Comparison of ENCODE assay signal across 8 cellular contexts in genomic region chr17:55421179-55421934, GRCh38. TPM values are rescaled to one million over a fixed set of nuclear protein-coding genes. Genes with fewer than 3 reads are reported as not detected.
DNase-seq lines count a peak whose midpoint lies in the region; ATAC-seq and TF ChIP-seq lines count a peak whose summit lies in the region.

MMD (minus strand) TSS chr17:55421835; CDS start chr17:55421695, 140 bp downstream.

- intact Hi-C loops in CD14-positive monocyte (cut with micrococcal nuclease) (no loop called here), tibial artery (cut with DNase I; ENCODE audit: low total_unique reads) (loop anchor here (10.0 kb wide), 1 partner anchor 333 kb away; the partner anchor contains the start of gene PCTP)

- H3K4me1 Mint-ChIP-seq in CD14-positive monocyte (peaks cover 38% of the 10 kb centered on the region), mesothelial cell of epicardium (peaks cover 30% of the 10 kb centered on the region)

- H3K4me2 ChIP-seq in SU-DHL-6 (ENCODE audit: low read depth, low read length, poor library complexity, severe bottlenecking), result peak within 1 kb of the TSS; percentile 85

- H4K20me1 ChIP-seq in SU-DHL-6 (ENCODE audit: low read depth, low read length), result no peaks in the 10 kb centered on the region

- peak within 1 kb of the TSS; percentile 89 for H2AFZ ChIP-seq in SU-DHL-6 (ENCODE audit: low read depth, low read length, severe bottlenecking)

- peaks cover 8 to 13% (median 13%) of the 10 kb centered on the region in 3 donors for H3K27me3 Mint-ChIP-seq in CD14-positive monocyte (ENCODE audit: low read depth in 3 of 3)
- peaks cover 1% of the 10 kb centered on the region for H3K27me3 Mint-ChIP-seq in mesothelial cell of epicardium (ENCODE audit: low read depth)

- H3K9me2 ChIP-seq in SU-DHL-6 (replicated peaks; ENCODE audit: insufficient read depth, low read length), result no peaks in the 10 kb centered on the region

- H3K4me3 Mint-ChIP-seq in CD14-positive monocyte (peak within 1 kb of the TSS; percentile 89 to 92), mesothelial cell of epicardium (peak within 1 kb of the TSS; percentile 83)

- H3K9ac ChIP-seq in SU-DHL-6 (ENCODE audit: low read length), result peak within 1 kb of the TSS; percentile 93

- peak within 1 kb of the TSS; percentile 77 to 91 (median 88) for H3K27ac Mint-ChIP-seq in CD14-positive monocyte
- H3K27ac Mint-ChIP-seq in mesothelial cell of epicardium, result peak within 1 kb of the TSS; percentile 80

- ATAC-seq in GM19043 (IDR thresholded peaks at IDR 0.05; ENCODE audit: low read depth, unreplicated experiment) (peak; percentile 12), HG03342 (IDR thresholded peaks at IDR 0.05; ENCODE audit: unreplicated experiment) (peak; percentile 23)

- peaks cover 9% of the 10 kb centered on the region for H3F3A ChIP-seq in SU-DHL-6 (ENCODE audit: insufficient read depth)

- H3K27me3 ChIP-seq in SU-DHL-6 (ENCODE audit: low read length) (no peaks in the 10 kb centered on the region), tibial artery (peaks cover 0 to 12% of the 10 kb centered on the region in 2 donors)
- no peaks in the 10 kb centered on the region for H3K27me3 ChIP-seq in effector memory CD4-positive, alpha-beta T cell (replicated peaks; ENCODE audit: control insufficient read depth, insufficient read depth, low read length, poor library complexity, severe bottlenecking)

- TF ChIP-seq CTCF in CD14-positive monocyte (IDR thresholded peaks at IDR 0.05), result no peak
- TF ChIP-seq CTCF in SU-DHL-6 (IDR thresholded peaks at IDR 0.05; ENCODE audit: insufficient read depth, low read length, poor library complexity, severe bottlenecking), result no peak
- TF ChIP-seq CTCF in mesothelial cell of epicardium (IDR thresholded peaks at IDR 0.05; ENCODE audit: unreplicated experiment), result no peak
- no peak for TF ChIP-seq CTCF in tibial artery (IDR thresholded peaks at IDR 0.05)

- H3K36me3 Mint-ChIP-seq in CD14-positive monocyte (no peaks in the 10 kb centered on the region), mesothelial cell of epicardium (peaks cover 17% of the 10 kb centered on the region)

- H3K9me3 ChIP-seq in SU-DHL-6 (ENCODE audit: insufficient read depth, low read length) (no peaks in the 10 kb centered on the region), tibial artery (no peaks in the 10 kb centered on the region)
- H3K9me3 ChIP-seq in effector memory CD4-positive, alpha-beta T cell (ENCODE audit: control insufficient read depth, low read length), result no peaks in the 10 kb centered on the region

- no peaks in the 10 kb centered on the region for H3K9me3 Mint-ChIP-seq in CD14-positive monocyte
- H3K9me3 Mint-ChIP-seq in mesothelial cell of epicardium, result peaks cover 15% of the 10 kb centered on the region

- DNase-seq in CD14-positive monocyte (ENCODE audit: low spot score), result no peak
- no peak for DNase-seq in effector memory CD4-positive, alpha-beta T cell
- DNase-seq in mesothelial cell of epicardium (ENCODE audit: low spot score in 2 of 2, unreplicated experiment in 2 of 2), result peak; percentile 19 to 57
- DNase-seq in tibial artery, result peak in 1 of 2 donors; percentile 67
- DNase-seq in RKO (ENCODE audit: low spot score), result no peak

- H3K79me2 ChIP-seq in SU-DHL-6 (ENCODE audit: insufficient read depth, low read length), result peaks cover 6% of the 10 kb centered on the region; the same call in 1 of the 2 replicates

- H3K36me3 ChIP-seq in SU-DHL-6 (ENCODE audit: low read length) (no peaks in the 10 kb centered on the region), tibial artery (no peaks in the 10 kb centered on the region)
- no peaks in the 10 kb centered on the region for H3K36me3 ChIP-seq in effector memory CD4-positive, alpha-beta T cell (ENCODE audit: control insufficient read depth, insufficient read depth, low read length)

- H3K27ac ChIP-seq in SU-DHL-6 (ENCODE audit: low read depth, low read length) (peak within 1 kb of the TSS; percentile 55; the same call in 1 of the 2 replicates), tibial artery (peak within 1 kb of the TSS; percentile 78 to 81)
- H3K27ac ChIP-seq in effector memory CD4-positive, alpha-beta T cell (ENCODE audit: insufficient read depth, low read length, poor library complexity, severe bottlenecking), result peak within 1 kb of the TSS; percentile 74

- peaks cover 16% of the 10 kb centered on the region for H3K4me1 ChIP-seq in effector memory CD4-positive, alpha-beta T cell (ENCODE audit: control insufficient read depth, insufficient read depth, low read length, poor library complexity, severe bottlenecking)
- peaks cover 0 to 29% (median 14%) of the 10 kb centered on the region in 4 donors for H3K4me1 ChIP-seq in tibial artery

- H3K4me3 ChIP-seq in SU-DHL-6 (ENCODE audit: insufficient read depth, low read length, poor library complexity, severe bottlenecking) (peak within 1 kb of the TSS; percentile 97), tibial artery (peak within 1 kb of the TSS; percentile 88 to 92)
- peak within 1 kb of the TSS; percentile 97 for H3K4me3 ChIP-seq in effector memory CD4-positive, alpha-beta T cell (ENCODE audit: insufficient read depth, low read depth, low read length, poor library complexity, severe bottlenecking)

RNA-seq across cellular contexts. Expression of gene MMD, which starts in this region (rescaled TPM):
- 1 to 10 TPM; 3.4 to 4.6 TPM for polyA plus RNA-seq in CD14-positive monocyte
- 36.6 to 42.4 TPM (median 37.6 TPM) in 3 replicates for total RNA-seq in mesothelial cell of epicardium

Comparison
In these comparisons a context has a peak if more than half of its experiments do, and no peak if none do; other contexts are left out.
1. DNase-seq: peak in mesothelial cell of epicardium (2 of 2); none in CD14-positive monocyte (single experiment), effector memory CD4-positive, alpha-beta T cell (0 of 3) and RKO (single experiment).
2. Peak in every context shown above with its lines, with median percentiles within 50 percentile points of each other: H3K27ac ChIP-seq and H3K4me3 ChIP-seq.